14 cellular contexts compared by ENCODE assay signal in the genomic region with DNA sequence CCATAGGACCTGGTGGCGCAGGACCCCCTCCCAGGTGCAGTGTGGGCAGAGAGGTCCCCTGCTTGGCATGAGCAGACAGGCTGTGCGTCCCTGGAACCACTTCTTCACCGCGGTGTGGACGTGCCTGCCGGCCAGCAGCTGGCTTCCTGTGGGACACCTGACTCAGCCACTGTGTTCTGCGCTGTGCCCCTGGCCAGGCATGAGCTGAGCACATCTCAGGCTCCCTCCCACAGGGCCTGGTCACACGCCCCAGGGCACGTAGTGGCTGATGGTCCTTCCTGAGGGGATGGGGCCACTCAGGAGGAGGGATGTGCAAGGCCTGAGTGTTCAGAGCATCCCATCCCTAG. TPM values are rescaled to one million over a fixed set of nuclear protein-coding genes. Genes with fewer than 3 reads are reported as not detected.
DNase-seq lines count a peak whose midpoint lies in the region; ATAC-seq, FAIRE-seq and TF ChIP-seq lines count a peak whose summit lies in the region.
"Had no signal": no experiment of that assay in that cellular context is flagged by ENCODE, and none has a peak within 500 bp of the region (broad histone marks: within the 10 kb centered on the region; RNA-seq: fewer than 3 reads in every experiment).

No MANE protein-coding gene starts in this region.

- no peak for FAIRE-seq in GM12891 (lab: Jason Lieb, UNC)
- FAIRE-seq: D721Med had no signal

- no peaks in the 10 kb centered on the region for H3K9me3 ChIP-seq in left lung
- H3K9me3 ChIP-seq in stomach smooth muscle (ENCODE audit: control insufficient read depth in 2 of 2, low read length in 2 of 2): no peaks in the 10 kb centered on the region

- H3K27ac Mint-ChIP-seq in chondrocyte (ENCODE audit: unreplicated experiment): peak overlapping the region; percentile 99
- H3K27ac Mint-ChIP-seq: activated T-helper 17 cell treated with anti-CD3 and anti-CD28 coated beads, Interleukin-2, amount 50 U/mL, for 72 hours had no signal

- no peak for TF ChIP-seq POLR2A in GM12891 (IDR thresholded peaks at IDR 0.05; ENCODE audit: low read depth, low read length)

- peaks cover 92% of the 10 kb centered on the region for H3K4me1 Mint-ChIP-seq in chondrocyte (ENCODE audit: low read depth)
- H3K4me1 Mint-ChIP-seq: activated T-helper 17 cell treated with anti-CD3 and anti-CD28 coated beads, Interleukin-2, amount 50 U/mL, for 72 hours had no signal

- ATAC-seq in HG02678 (IDR thresholded peaks at IDR 0.05; ENCODE audit: unreplicated experiment) (peak; percentile 30), left lung (peak; percentile 0), GM18861 (IDR thresholded peaks at IDR 0.05; ENCODE audit: unreplicated experiment) (no peak), GM19452 (IDR thresholded peaks at IDR 0.05; ENCODE audit: unreplicated experiment) (no peak)
- ATAC-seq: activated T-helper 17 cell treated with anti-CD3 and anti-CD28 coated beads, Interleukin-2, amount 50 U/mL, for 72 hours had no signal

- peaks cover 2% of the 10 kb centered on the region for H3K36me3 Mint-ChIP-seq in chondrocyte (ENCODE audit: low read depth)
- H3K36me3 Mint-ChIP-seq: naive B cell had no signal

- H3K4me3 ChIP-seq in left lung (no peak overlapping the region), stomach smooth muscle (ENCODE audit: low read length in 2 of 2) (no peak overlapping the region)

- DNase-seq in chondrocyte (ENCODE audit: low spot score): no peak
- DNase-seq in left lung: peak in 1 of 2 donors; percentile 49
- no peak for DNase-seq in GM12891 (ENCODE audit: insufficient read length, low spot score)
- DNase-seq in NCI-H1694 treated with DMSO at 0.1 percent for 48 hours (lab: John Stamatoyannopoulos, UW): no peak
- DNase-seq: KG1, naive B cell, NCI-H82, WERI-Rb-1 had no signal

- no peaks in the 10 kb centered on the region for H3K9me3 Mint-ChIP-seq in chondrocyte (ENCODE audit: low read depth)
- H3K9me3 Mint-ChIP-seq: activated T-helper 17 cell treated with anti-CD3 and anti-CD28 coated beads, Interleukin-2, amount 50 U/mL, for 72 hours; naive B cell had no signal

- peak overlapping the region in 1 of 2 donors; percentile 61 for H3K9ac ChIP-seq in stomach smooth muscle (ENCODE audit: low read length in 2 of 2)

- intact Hi-C loops in left lung (cut with DNase I): no loop called here

- H3K36me3 ChIP-seq in left lung (peaks cover 0 to 57% of the 10 kb centered on the region in 2 donors), stomach smooth muscle (ENCODE audit: control insufficient read depth in 2 of 2, insufficient read depth in 2 of 2, low read length in 2 of 2) (peaks cover 8 to 17% of the 10 kb centered on the region in 2 donors)
- H3K36me3 ChIP-seq: WERI-Rb-1 had no signal

- H3K27me3 ChIP-seq in left lung: no peaks in the 10 kb centered on the region
- H3K27me3 ChIP-seq in stomach smooth muscle (ENCODE audit: control insufficient read depth in 1 of 2, insufficient read depth in 2 of 2, low read length in 2 of 2): no peaks in the 10 kb centered on the region

- H3K4me3 Mint-ChIP-seq in chondrocyte (ENCODE audit: unreplicated experiment): peak overlapping the region; percentile 19
- H3K4me3 Mint-ChIP-seq: activated T-helper 17 cell treated with anti-CD3 and anti-CD28 coated beads, Interleukin-2, amount 50 U/mL, for 72 hours; naive B cell had no signal

- TF ChIP-seq CTCF in chondrocyte (IDR thresholded peaks at IDR 0.05): no peak
- TF ChIP-seq CTCF in left lung (IDR thresholded peaks at IDR 0.05): no peak

- H3K4me1 ChIP-seq in left lung (peaks cover 40 to 82% of the 10 kb centered on the region in 2 donors), stomach smooth muscle (ENCODE audit: control insufficient read depth, insufficient read depth, low read length) (peaks cover 78% of the 10 kb centered on the region)

- H3K27me3 Mint-ChIP-seq in chondrocyte (ENCODE audit: low read depth): no peaks in the 10 kb centered on the region

- H3K27ac ChIP-seq in left lung: peak overlapping the region; percentile 71 to 78
- H3K27ac ChIP-seq in stomach smooth muscle (ENCODE audit: low read length): peak overlapping the region; percentile 85
- H3K27ac ChIP-seq: WERI-Rb-1 had no signal

TF ChIP-seq in GM12891, 5 proteins besides CTCF, POLR2A, EP300 and RAD21:
- TF ChIP-seq SPI1 (IDR thresholded peaks at IDR 0.05; ENCODE audit: low read depth, low read length): no peak
- no peak for TF ChIP-seq TAF1 (IDR thresholded peaks at IDR 0.05; ENCODE audit: low read depth, low read length)

RNA-seq across cellular contexts. Expression of gene DEPP1, which starts 3.5 kb away (rescaled TPM):
- 9.4 to 105 TPM (median 105 TPM) in 3 replicates for total RNA-seq in chondrocyte
- 10 to 100 TPM; 25.4 to 33.9 TPM for total RNA-seq in left lung
- polyA plus RNA-seq in GM12891 (2012; ENCODE audit: low read depth, missing spikeins): 2.6 TPM

RNA-seq across cellular contexts. Expression of gene ZNF22, which starts 18.6 kb away (rescaled TPM):
- 15.5 to 21.6 TPM (median 19.8 TPM) in 3 replicates for total RNA-seq in chondrocyte
- 10 to 100 TPM; 19.3 to 24.0 TPM for total RNA-seq in left lung
- polyA plus RNA-seq in GM12891 (2012; ENCODE audit: low read depth, missing spikeins): 15.1 TPM

RNA-seq across cellular contexts. Expression of gene RASSF4, which starts 22.5 kb away (rescaled TPM):
- 24.6 to 37.8 TPM (median 35.9 TPM) in 3 replicates for total RNA-seq in chondrocyte
- total RNA-seq in left lung: 10 to 100 TPM; 52.2 to 54.7 TPM
- polyA plus RNA-seq in GM12891 (2012; ENCODE audit: low read depth, missing spikeins): 41.3 TPM

Comparison
In these comparisons a context has a peak if more than half of its experiments do, and no peak if none do; other contexts are left out.
1. ATAC-seq: peak in HG02678 (single experiment) and left lung (single experiment); none in GM18861 (single experiment) and GM19452 (single experiment).